In genomic region chr7:91089382-91089963, GRCh38 we compare ENCODE assay signal across 8 cellular contexts.
A peak's percentile ranks its signal among the peaks of the same experiment; 100 is the strongest.
DNase-seq lines count a peak whose midpoint lies in the region; ATAC-seq and TF ChIP-seq lines count a peak whose summit lies in the region.

No MANE protein-coding gene starts in this region.

- H3K4me1 ChIP-seq in right lobe of liver (no peaks in the 10 kb centered on the region), uterus (no peaks in the 10 kb centered on the region)

- H3K4me3 ChIP-seq in cardiac fibroblast (replicated peaks in 1 of 2; ENCODE audit: low read depth in 2 of 2, low read length in 2 of 2) (peak overlapping the region in 1 of 2 donors; percentile 2), right lobe of liver (peak overlapping the region in 2 of 3 donors; percentile 17 to 23), uterus (peak overlapping the region in 1 of 2 donors; percentile 15)

- H3K27me3 ChIP-seq in right lobe of liver (no peaks in the 10 kb centered on the region), uterus (no peaks in the 10 kb centered on the region)

- intact Hi-C loops in right lobe of liver (cut with DNase I) = no loop called here
- intact Hi-C loops in uterus (cut with DNase I; ENCODE audit: low total_unique reads) = no loop called here

- H3K36me3 ChIP-seq in right lobe of liver (no peaks in the 10 kb centered on the region), uterus (no peaks in the 10 kb centered on the region)

- TF ChIP-seq CTCF in cardiac fibroblast (IDR thresholded peaks at IDR 0.05; ENCODE audit: low read depth, low read length) = peak; percentile 75
- peak; percentile 46 to 85 (median 75) for TF ChIP-seq CTCF in right lobe of liver (IDR thresholded peaks at IDR 0.05)
- peak; percentile 36 to 68 (median 56) for TF ChIP-seq CTCF in uterus (IDR thresholded peaks at IDR 0.05)

- WGBS in right lobe of liver (ENCODE audit: insufficient coverage, low coverage, low lambda C conversion rate, missing lambda C conversion rate) = 6% methylated on average over 5 of the region's 5 CpGs

- no peak overlapping the region for H3K27ac ChIP-seq in right lobe of liver
- H3K27ac ChIP-seq in uterus = no peak overlapping the region

- H3K9me3 ChIP-seq in right lobe of liver = no peaks in the 10 kb centered on the region
- no peaks in the 10 kb centered on the region for H3K9me3 ChIP-seq in uterus

- DNase-seq in AG20443 (ENCODE audit: low spot score) (peak; percentile 28), NCI-H82 (lab: John Stamatoyannopoulos, UW) (peak; percentile 72), cardiac fibroblast (ENCODE audit: low read depth in 2 of 2) (peak; percentile 65 to 67), right lobe of liver (no peak), uterus (no peak)
- DNase-seq in activated CD4-positive, alpha-beta T cell treated with anti-CD3 and anti-CD28 coated beads for 4 hours = no peak

- ATAC-seq in GM18508 (IDR thresholded peaks at IDR 0.05; ENCODE audit: insufficient read depth, unreplicated experiment) (peak; percentile 60), HG03354 (IDR thresholded peaks at IDR 0.05; ENCODE audit: poor library complexity, severe bottlenecking, unreplicated experiment) (peak; percentile 92), right lobe of liver (peak; percentile 76 to 83 (median 82))

- TF ChIP-seq POLR2A in right lobe of liver (IDR thresholded peaks at IDR 0.05) (no peak), uterus (IDR thresholded peaks at IDR 0.05) (no peak)

Comparison
In these comparisons a context has a peak if more than half of its experiments do, and no peak if none do; other contexts are left out.
1. DNase-seq: peak in AG20443 (single experiment), NCI-H82 (single experiment) and cardiac fibroblast (2 of 2); none in right lobe of liver (0 of 3), uterus (0 of 2) and activated CD4-positive, alpha-beta T cell treated with anti-CD3 and anti-CD28 coated beads for 4 hours (0 of 2).
2. Peak in every context shown above with its lines, with median percentiles within 50 percentile points of each other: ATAC-seq and CTCF ChIP-seq.